8 cellular contexts compared by ENCODE assay signal in the genomic region with DNA sequence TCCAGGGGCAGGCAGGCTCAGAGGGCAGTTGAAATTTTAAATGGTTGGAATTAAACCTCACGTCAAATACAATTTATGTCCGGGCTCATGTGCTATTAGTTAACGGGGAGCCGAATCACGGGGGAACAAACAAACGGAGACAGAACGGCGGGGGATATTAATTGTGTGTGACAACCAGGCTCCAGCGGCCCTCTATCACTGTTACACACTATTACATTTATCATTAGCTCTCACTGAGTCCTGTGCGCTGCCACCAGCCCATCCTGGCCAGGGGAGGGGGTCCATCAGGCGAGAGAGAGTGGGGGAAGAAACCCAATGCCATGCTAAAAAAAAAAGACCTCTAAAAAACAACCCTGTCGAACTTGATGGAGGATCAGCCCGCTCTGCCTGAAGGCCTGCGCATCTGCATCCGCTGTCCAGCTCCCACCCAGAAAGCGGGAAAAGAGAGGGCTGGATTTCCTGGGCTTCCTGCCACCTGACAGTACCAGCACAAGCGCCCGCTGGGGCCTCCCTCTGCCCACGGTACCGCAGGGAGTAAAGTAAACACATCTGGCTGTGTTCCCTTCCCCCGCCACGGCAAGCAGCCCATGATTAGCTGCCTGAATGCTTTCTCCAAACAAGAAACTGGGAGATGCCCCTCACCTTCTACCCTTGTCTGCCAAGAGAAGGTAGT. TPM values are rescaled to one million over a fixed set of nuclear protein-coding genes. Genes with fewer than 3 reads are reported as not detected.
A peak's percentile ranks its signal among the peaks of the same experiment; 100 is the strongest.
DNase-seq lines count a peak whose midpoint lies in the region; ATAC-seq and TF ChIP-seq lines count a peak whose summit lies in the region.

No MANE protein-coding gene starts in this region.

- CTCF ChIA-PET in activated CD4-positive, alpha-beta memory T cell treated with anti-CD3 and anti-CD28 coated beads, Interleukin-2, amount 10 ng/mL, durations not matched to agents 7 days and 5 days (lab: Charles Lee) = interaction anchor here (1.7 kb wide), 1 partner anchor 119 kb away, joined by 6 read pairs; no protein-coding TSS in a partner anchor

- peak overlapping the region; percentile 29 for H3K27ac ChIP-seq in angular gyrus (ENCODE audit: low read depth, low read length)

- no peaks in the 10 kb centered on the region for H3K9me3 Mint-ChIP-seq in nephron
- H3K9me3 Mint-ChIP-seq in activated CD4-positive, alpha-beta memory T cell treated with anti-CD3 and anti-CD28 coated beads, Interleukin-2, amount 10 ng/mL, durations not matched to agents 7 days and 5 days = no peaks in the 10 kb centered on the region

- POLR2A ChIA-PET in activated CD4-positive, alpha-beta memory T cell treated with anti-CD3 and anti-CD28 coated beads, Interleukin-2, amount 10 ng/mL, durations not matched to agents 7 days and 5 days (lab: Charles Lee) = interaction anchor here (1.8 kb wide), 1 partner anchor 10 kb away, joined by 5 read pairs; no protein-coding TSS in a partner anchor

- peaks cover 47% of the 10 kb centered on the region for H3K36me3 Mint-ChIP-seq in nephron (ENCODE audit: low read depth)
- peaks cover 42% of the 10 kb centered on the region for H3K36me3 Mint-ChIP-seq in activated CD4-positive, alpha-beta memory T cell treated with anti-CD3 and anti-CD28 coated beads, Interleukin-2, amount 10 ng/mL, durations not matched to agents 7 days and 5 days (ENCODE audit: low read depth)

- H3K27ac Mint-ChIP-seq in nephron = peak overlapping the region; percentile 33 to 66 (median 57)
- no peak overlapping the region for H3K27ac Mint-ChIP-seq in activated CD4-positive, alpha-beta memory T cell treated with anti-CD3 and anti-CD28 coated beads, Interleukin-2, amount 10 ng/mL, durations not matched to agents 7 days and 5 days

- TF ChIP-seq CTCF in nephron (IDR thresholded peaks at IDR 0.05; ENCODE audit: unreplicated experiment in 3 of 3) = no peak

- peaks cover 25% of the 10 kb centered on the region for H3K4me1 Mint-ChIP-seq in nephron
- H3K4me1 Mint-ChIP-seq in activated CD4-positive, alpha-beta memory T cell treated with anti-CD3 and anti-CD28 coated beads, Interleukin-2, amount 10 ng/mL, durations not matched to agents 7 days and 5 days = no peaks in the 10 kb centered on the region

- peak; percentile 94 for DNase-seq in DMS153 treated with DMSO at 0.1 percent for 48 hours (lab: John Stamatoyannopoulos, UW; ENCODE audit: unreplicated experiment)
- DNase-seq in NCI-H2081 treated with DMSO at 0.1 percent for 48 hours (lab: John Stamatoyannopoulos, UW) = peak; percentile 84
- no peak for DNase-seq in MV-4-11 (lab: John Stamatoyannopoulos, UW)
- no peak for DNase-seq in activated CD4-positive, alpha-beta memory T cell treated with anti-CD3 and anti-CD28 coated beads, Interleukin-2, amount 10 ng/mL, durations not matched to agents 7 days and 5 days
- DNase-seq in UCSD-AML1 (lab: John Stamatoyannopoulos, UW; ENCODE audit: unreplicated experiment) = no peak

- peaks cover 3% of the 10 kb centered on the region for H3K27me3 Mint-ChIP-seq in nephron (ENCODE audit: low read depth)
- H3K27me3 Mint-ChIP-seq in activated CD4-positive, alpha-beta memory T cell treated with anti-CD3 and anti-CD28 coated beads, Interleukin-2, amount 10 ng/mL, durations not matched to agents 7 days and 5 days = no peaks in the 10 kb centered on the region

- no peak for ATAC-seq in GM19467 (IDR thresholded peaks at IDR 0.05; ENCODE audit: unreplicated experiment)

- H3K4me3 Mint-ChIP-seq in nephron = peak overlapping the region in 1 of 3 experiments; percentile 8
- no peak overlapping the region for H3K4me3 Mint-ChIP-seq in activated CD4-positive, alpha-beta memory T cell treated with anti-CD3 and anti-CD28 coated beads, Interleukin-2, amount 10 ng/mL, durations not matched to agents 7 days and 5 days

RNA-seq across cellular contexts. Expression of a gene that starts 41.7 kb away (rescaled TPM):
- total RNA-seq in activated CD4-positive, alpha-beta memory T cell treated with anti-CD3 and anti-CD28 coated beads, Interleukin-2, amount 10 ng/mL, durations not matched to agents 7 days and 5 days = 1 to 10 TPM; 1.4 to 2.0 TPM

Comparison
In these comparisons a context has a peak if more than half of its experiments do, and no peak if none do; other contexts are left out.
1. DNase-seq: peak in DMS153 treated with DMSO at 0.1 percent for 48 hours (single experiment) and NCI-H2081 treated with DMSO at 0.1 percent for 48 hours (single experiment); none in MV-4-11 (single experiment), activated CD4-positive, alpha-beta memory T cell treated with anti-CD3 and anti-CD28 coated beads, Interleukin-2, amount 10 ng/mL, durations not matched to agents 7 days and 5 days (single experiment) and UCSD-AML1 (single experiment).